Comparison of ENCODE assay signal across 8 cellular contexts in genomic region chr6:30238178-30238795, GRCh38. TPM values are rescaled to one million over a fixed set of nuclear protein-coding genes. Genes with fewer than 3 reads are reported as not detected.
DNase-seq lines count a peak whose midpoint lies in the region; ATAC-seq and TF ChIP-seq lines count a peak whose summit lies in the region.

No MANE protein-coding gene starts in this region.

- H3K9me3 ChIP-seq in RWPE2 (ENCODE audit: severe bottlenecking) (no peaks in the 10 kb centered on the region), hepatocyte (ENCODE audit: low read depth) (no peaks in the 10 kb centered on the region)

- H3K4me1 ChIP-seq in RWPE2 (ENCODE audit: insufficient read depth, poor library complexity, severe bottlenecking) (no peaks in the 10 kb centered on the region), hepatocyte (ENCODE audit: insufficient read depth) (no peaks in the 10 kb centered on the region)

- DNase-seq in AG08395 (ENCODE audit: low spot score) (peak; percentile 38), GM06990 (ENCODE audit: extremely low read depth, insufficient read length) (no peak), RWPE2 (ENCODE audit: low spot score) (no peak), hepatocyte (ENCODE audit: low spot score) (peak; percentile 23), NCI-H2227 treated with DMSO at 0.1 percent for 48 hours (lab: John Stamatoyannopoulos, UW) (no peak), epidermal melanocyte (ENCODE audit: insufficient read length, low spot score) (no peak), GF-D8 (lab: John Stamatoyannopoulos, UW) (no peak)

- no peaks in the 10 kb centered on the region for H3K79me2 ChIP-seq in hepatocyte

- H3K4me3 ChIP-seq in GM06990 (replicated peaks; ENCODE audit: low read depth, low read length), result no peak overlapping the region
- H3K4me3 ChIP-seq in RWPE2 (ENCODE audit: severe bottlenecking), result no peak overlapping the region
- no peak overlapping the region for H3K4me3 ChIP-seq in hepatocyte

- H3K36me3 ChIP-seq in GM06990 (ENCODE audit: control insufficient read depth, insufficient read depth, low read length), result no peaks in the 10 kb centered on the region
- H3K36me3 ChIP-seq in RWPE2 (ENCODE audit: low read depth), result no peaks in the 10 kb centered on the region
- no peaks in the 10 kb centered on the region for H3K36me3 ChIP-seq in hepatocyte (replicated peaks; ENCODE audit: insufficient read depth, low read depth)

- ATAC-seq in RWPE2 (ENCODE audit: low read depth) (0 out of 3 replicates have a peak, but pooled peaks have one; percentile 36), GM18505 (IDR thresholded peaks at IDR 0.05; ENCODE audit: unreplicated experiment) (no peak)

- no peak for TF ChIP-seq POLR2A in GM18505 (IDR thresholded peaks at IDR 0.05; ENCODE audit: borderline replicate concordance, extremely low read depth, insufficient read depth, insufficient read length)

- no peak overlapping the region for H2AFZ ChIP-seq in hepatocyte

- no peaks in the 10 kb centered on the region for H4K20me1 ChIP-seq in hepatocyte (ENCODE audit: insufficient read depth, poor library complexity, severe bottlenecking)

- 50% methylated on average over 6 of the region's 6 CpGs for WGBS in hepatocyte (ENCODE audit: low lambda C conversion rate, missing lambda C conversion rate)

- H3K4me2 ChIP-seq in hepatocyte, result no peak overlapping the region

- H3K9me2 ChIP-seq in hepatocyte (replicated peaks; ENCODE audit: insufficient read depth), result no peaks in the 10 kb centered on the region

- no peak overlapping the region for H3K27ac ChIP-seq in RWPE2 (ENCODE audit: poor library complexity, severe bottlenecking)
- no peak overlapping the region for H3K27ac ChIP-seq in hepatocyte

- H3K27me3 ChIP-seq in GM06990 (replicated peaks; ENCODE audit: control insufficient read depth, insufficient read depth, low read length) (no peaks in the 10 kb centered on the region), RWPE2 (ENCODE audit: insufficient read depth, poor library complexity, severe bottlenecking) (peaks cover 12% of the 10 kb centered on the region), hepatocyte (peaks cover 10% of the 10 kb centered on the region)

- peak; percentile 59 for TF ChIP-seq CTCF in GM06990 (IDR thresholded peaks at IDR 0.05; ENCODE audit: insufficient read depth, low read length, poor library complexity, severe bottlenecking)
- peak; percentile 35 for TF ChIP-seq CTCF in RWPE2 (IDR thresholded peaks at IDR 0.05; ENCODE audit: poor library complexity, severe bottlenecking)
- TF ChIP-seq CTCF in hepatocyte (IDR thresholded peaks at IDR 0.05; ENCODE audit: poor library complexity), result peak; percentile 28

RNA-seq across cellular contexts. Expression of gene TRIM26, which starts 25.1 kb away (rescaled TPM):
- 37.2 and 42.3 TPM in 2 replicates for total RNA-seq in hepatocyte
- polyA plus RNA-seq in hepatocyte, result 27.2 and 29.3 TPM in 2 replicates

Comparison
In these comparisons a context has a peak if more than half of its experiments do, and no peak if none do; other contexts are left out.
1. DNase-seq: peak in AG08395 (single experiment) and hepatocyte (single experiment); none in GM06990 (single experiment), RWPE2 (single experiment), NCI-H2227 treated with DMSO at 0.1 percent for 48 hours (single experiment), epidermal melanocyte (single experiment) and GF-D8 (single experiment).
2. Peak in every context shown above with its lines, with median percentiles within 50 percentile points of each other: CTCF ChIP-seq.